ENCODE assay signal across 8 cellular contexts in the genomic region with DNA sequence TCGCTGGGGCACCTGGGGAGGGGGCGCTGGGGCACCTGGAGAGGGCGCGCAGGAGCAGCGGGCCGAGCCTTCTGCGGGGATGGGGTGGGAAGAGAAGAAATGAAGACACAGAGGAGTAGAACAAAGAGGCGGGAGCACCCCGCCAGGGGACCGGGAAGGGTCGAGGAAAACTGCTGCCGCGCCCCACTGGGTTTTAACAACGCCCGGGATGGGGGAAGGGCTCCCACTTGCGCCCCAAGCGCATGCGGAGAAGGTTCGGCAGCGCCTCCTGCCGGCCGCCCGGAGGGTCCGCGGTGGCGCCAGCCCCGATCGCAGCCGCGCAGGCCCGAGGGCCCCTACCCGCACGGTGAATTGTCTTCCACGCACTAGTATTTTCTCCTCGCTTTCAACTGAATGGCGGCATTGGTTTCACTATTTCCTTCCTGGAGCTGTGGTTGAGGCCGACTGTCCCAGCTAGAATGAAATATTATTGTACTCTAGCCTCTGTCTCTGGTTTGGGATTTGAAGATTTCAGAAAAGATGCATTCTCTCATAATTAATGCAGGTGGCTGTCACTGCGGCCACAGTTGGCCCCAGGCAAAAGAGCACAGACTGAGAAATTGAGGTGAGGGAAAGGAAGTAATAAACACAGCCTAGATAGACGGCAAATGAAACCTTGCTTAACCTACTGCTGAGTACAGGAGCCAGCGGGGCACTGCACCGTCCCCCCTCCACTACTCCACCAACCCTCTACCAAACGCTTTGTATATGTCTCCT. TPM values are rescaled to one million over a fixed set of nuclear protein-coding genes. Genes with fewer than 3 reads are reported as not detected.
DNase-seq lines count a peak whose midpoint lies in the region; ATAC-seq, FAIRE-seq and TF ChIP-seq lines count a peak whose summit lies in the region.

No MANE protein-coding gene starts in this region.

- peak overlapping the region; percentile 48 to 63 (median 57) for H3K4me3 ChIP-seq in H1 (ENCODE audit: extremely low read depth in 1 of 4, insufficient read depth in 2 of 4, low read depth in 3 of 4, low read length in 4 of 4)

- peak; percentile 85 to 89 (median 86) for TF ChIP-seq CTCF in H1 (IDR thresholded peaks at IDR 0.05; ENCODE audit: control extremely low read depth in 1 of 3, insufficient read depth in 1 of 3, low read depth in 1 of 3, low read length in 3 of 3)

- TF ChIP-seq RAD21 in H1 (IDR thresholded peaks at IDR 0.05 in 1 of 2, conservative IDR thresholded peaks at IDR 0.05 in 1 of 2; ENCODE audit: low read depth in 2 of 2, low read length in 2 of 2) = peak; percentile 62 to 68

- FAIRE-seq in H1 (lab: Jason Lieb, UNC) = no peak

- H3K79me2 ChIP-seq in H1 (ENCODE audit: control insufficient read depth in 1 of 2, insufficient read depth in 2 of 2, low read length in 2 of 2) = no peaks in the 10 kb centered on the region

- H4K91ac ChIP-seq in H1 (replicated peaks; ENCODE audit: insufficient read length, low read length) = no peak overlapping the region

- H3K23ac ChIP-seq in H1 (ENCODE audit: insufficient read length) = no peak overlapping the region

- H2BK120ac ChIP-seq in H1 (replicated peaks; ENCODE audit: low read depth, low read length) = no peak overlapping the region

- H2BK5ac ChIP-seq in H1 (ENCODE audit: low read depth, low read length) = no peak overlapping the region

- no peak overlapping the region for H3K14ac ChIP-seq in H1 (ENCODE audit: insufficient read length)

- peak overlapping the region; percentile 78; the same call in 1 of the 2 replicates for H2AFZ ChIP-seq in H1 (ENCODE audit: low read length)

- peak in 1 of 2 experiments; percentile 18; a peak in 1 of 3 replicates for TF ChIP-seq POLR2A in H1 (IDR thresholded peaks at IDR 0.05; ENCODE audit: control extremely low read depth in 1 of 2, low read depth in 2 of 2, low read length in 2 of 2)

- H2BK20ac ChIP-seq in H1 (ENCODE audit: low read length) = no peak overlapping the region

- DNase-seq in GM03348 (ENCODE audit: low spot score) (peak; percentile 94), HCEC 1CT (peak; percentile 56), MV-4-11 (lab: John Stamatoyannopoulos, UW) (peak; percentile 26), H1 (ENCODE audit: low read depth in 1 of 2, low spot score in 2 of 2) (peak; percentile 36 to 92), mesenteric fat pad (ENCODE audit: low spot score) (peak; percentile 95)
- DNase-seq in activated CD8-positive, alpha-beta memory T cell treated with anti-CD3 and anti-CD28 coated beads for 48 hours (ENCODE audit: low read depth in 2 of 3, low spot score in 2 of 3) = peak; percentile 58 to 61 (median 61)
- DNase-seq in stimulated activated CD8-positive, alpha-beta memory T cell treated with anti-CD3 and anti-CD28 coated beads, Interleukin-15, amount 100 ng/mL, for 1 hour (ENCODE audit: low read depth) = peak; percentile 66

- no peak overlapping the region for H3K56ac ChIP-seq in H1 (replicated peaks; ENCODE audit: insufficient read length, low read depth, low read length)

- CTCF ChIA-PET in H1 (lab: Charles Lee; ENCODE audit: partially characterized antibody) = interaction anchor here (0.6 to 2.5 kb wide), 28 partner anchors 8 to 371 kb away, joined by 3 to 14 read pairs (median 4); no protein-coding TSS in a partner anchor

- POLR2A ChIA-PET in H1 (lab: Charles Lee; ENCODE audit: partially characterized antibody) = interaction anchor here (0.7 to 1.5 kb wide), 4 partner anchors 14 to 374 kb away, joined by 3 read pairs; no protein-coding TSS in a partner anchor

- peak overlapping the region; percentile 79 to 95 for H3K4me2 ChIP-seq in H1 (ENCODE audit: insufficient read depth in 1 of 2, low read depth in 2 of 2, low read length in 2 of 2)

- H3K79me1 ChIP-seq in H1 (ENCODE audit: low read depth, low read length) = no peaks in the 10 kb centered on the region; the same call in 1 of the 2 replicates

- no peaks in the 10 kb centered on the region for H4K20me1 ChIP-seq in H1 (replicated peaks in 1 of 2; ENCODE audit: control insufficient read depth in 1 of 2, insufficient read depth in 2 of 2, low read length in 2 of 2)

- H4K5ac ChIP-seq in H1 (ENCODE audit: insufficient read length, low read depth, low read length) = no peak overlapping the region

- peak overlapping the region in 3 of 4 experiments; percentile 33 to 48 (median 44); a peak in 4 of 7 replicates for H3K9ac ChIP-seq in H1 (replicated peaks in 1 of 4; ENCODE audit: extremely low read depth in 1 of 4, low read depth in 3 of 4, low read length in 3 of 4)

- no peak overlapping the region for H2BK15ac ChIP-seq in H1 (ENCODE audit: low read length)

- H3K4ac ChIP-seq in H1 (replicated peaks; ENCODE audit: insufficient read length, low read depth, low read length) = no peak overlapping the region

- peak overlapping the region; percentile 76; the same call in 1 of the 2 replicates for H3K18ac ChIP-seq in H1 (ENCODE audit: extremely low read depth, low read length)

- ATAC-seq in GM21737 (IDR thresholded peaks at IDR 0.05; ENCODE audit: unreplicated experiment) = no peak

- no peak overlapping the region for H2AK5ac ChIP-seq in H1 (ENCODE audit: low read depth, low read length)

- H3K27me3 ChIP-seq in H1 (replicated peaks in 1 of 4; ENCODE audit: control insufficient read depth in 3 of 4, extremely low read depth in 1 of 4, insufficient read depth in 3 of 4, low read length in 3 of 4) = peaks cover 0 to 25% (median 19%) of the 10 kb centered on the region in 4 experiments; a peak in 6 of 7 replicates

- no peaks in the 10 kb centered on the region for H3K9me3 ChIP-seq in H1 (ENCODE audit: insufficient read depth in 2 of 2, low read depth in 1 of 2, low read length in 1 of 2)

- peaks cover 3 to 9% (median 6%) of the 10 kb centered on the region in 4 experiments for H3K4me1 ChIP-seq in H1 (replicated peaks in 1 of 4; ENCODE audit: control insufficient read depth in 3 of 4, insufficient read depth in 4 of 4, low read length in 3 of 4)

- H3K36me3 ChIP-seq in H1 (ENCODE audit: control insufficient read depth in 2 of 4, insufficient read depth in 4 of 4, low read length in 3 of 4) = no peaks in the 10 kb centered on the region

- no peak overlapping the region for H3K27ac ChIP-seq in H1 (ENCODE audit: low read depth, low read length)

- H2BK12ac ChIP-seq in H1 (ENCODE audit: low read depth, low read length) = peak overlapping the region; percentile 96; the same call in 1 of the 2 replicates

- 14% methylated on average over 37 of the region's 42 CpGs; no CpG with 5 or more reads in 1 of the 2 experiments for WGBS in H1 (ENCODE audit: extremely low coverage in 1 of 2, insufficient coverage in 1 of 2, insufficient read length in 1 of 2, insufficient replicate concordance in 2 of 2, low coverage in 1 of 2, low lambda C conversion rate in 2 of 2, missing lambda C conversion rate in 1 of 2), 2 experiments

- TF ChIP-seq EP300 in H1 (IDR thresholded peaks at IDR 0.05; ENCODE audit: borderline replicate concordance in 1 of 2, low read depth in 2 of 2, low read length in 2 of 2) = peak in 1 of 2 experiments; percentile 54; a peak in 1 of 3 replicates

- H3K23me2 ChIP-seq in H1 (ENCODE audit: low read depth, low read length) = peaks cover 8% of the 10 kb centered on the region; the same call in 1 of the 2 replicates

- peak overlapping the region; percentile 90; the same call in 1 of the 2 replicates for H4K8ac ChIP-seq in H1 (ENCODE audit: extremely low read depth, insufficient read depth, low read length)

TF ChIP-seq in H1, 55 proteins besides CTCF, POLR2A, EP300 and RAD21 (continues in another document):
- no peak for TF ChIP-seq SIRT6 (IDR thresholded peaks at IDR 0.05; ENCODE audit: low read length)
- peak; percentile 45 for TF ChIP-seq CREB1 (IDR thresholded peaks at IDR 0.05)
- no peak for TF ChIP-seq CBX8 (IDR thresholded peaks at IDR 0.05; ENCODE audit: borderline replicate concordance, low read depth, low read length)
- TF ChIP-seq FOSL1 (IDR thresholded peaks at IDR 0.05; ENCODE audit: insufficient read depth, low read depth, low read length) = no peak
- TF ChIP-seq CHD1 (IDR thresholded peaks at IDR 0.05; ENCODE audit: low read depth, low read length) = no peak
- peak; percentile 47; the same call in 1 of the 2 replicates for TF ChIP-seq PHF8 (conservative IDR thresholded peaks at IDR 0.05; ENCODE audit: low read depth, low read length)
- no peak for TF ChIP-seq TAF7 (optimal IDR thresholded peaks at IDR 0.05; ENCODE audit: borderline replicate concordance, low read depth, low read length)
- TF ChIP-seq, protein P1, sequence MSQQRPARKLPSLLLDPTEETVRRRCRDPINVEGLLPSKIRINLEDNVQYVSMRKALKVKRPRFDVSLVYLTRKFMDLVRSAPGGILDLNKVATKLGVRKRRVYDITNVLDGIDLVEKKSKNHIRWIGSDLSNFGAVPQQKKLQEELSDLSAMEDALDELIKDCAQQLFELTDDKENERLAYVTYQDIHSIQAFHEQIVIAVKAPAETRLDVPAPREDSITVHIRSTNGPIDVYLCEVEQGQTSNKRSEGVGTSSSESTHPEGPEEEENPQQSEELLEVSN (IDR thresholded peaks at IDR 0.05) = peak; percentile 57; the same call in 1 of the 2 replicates
- no peak for TF ChIP-seq TCF12 (IDR thresholded peaks at IDR 0.05; ENCODE audit: low read depth, low read length)
- peak; percentile 24; the same call in 1 of the 2 replicates for TF ChIP-seq SP4 (IDR thresholded peaks at IDR 0.05; ENCODE audit: low read length)
- TF ChIP-seq RFX5 (IDR thresholded peaks at IDR 0.05; ENCODE audit: borderline replicate concordance, low read depth, low read length) = no peak
- no peak for TF ChIP-seq YY1 (IDR thresholded peaks at IDR 0.05; ENCODE audit: low read depth, low read length)
- TF ChIP-seq ASH2L (IDR thresholded peaks at IDR 0.05; ENCODE audit: low read length) = peak; percentile 57
- no peak for TF ChIP-seq EZH2 (IDR thresholded peaks at IDR 0.05; ENCODE audit: low read depth, low read length, severe bottlenecking)
- TF ChIP-seq HDAC2 (IDR thresholded peaks at IDR 0.05; ENCODE audit: borderline replicate concordance in 1 of 2, low read depth in 2 of 2, low read length in 2 of 2) = peak; percentile 59 to 79; a peak in 1 of 4 replicates
- TF ChIP-seq BACH1 (IDR thresholded peaks at IDR 0.05; ENCODE audit: low read length) = peak; percentile 79; the same call in 1 of the 2 replicates

RNA-seq across cellular contexts. Expression of a gene that starts 57.3 kb away (rescaled TPM):
- total RNA-seq in H1 (2021; fragmentation: NEBNext Ultra II Directional; extraction: Animal tissue kit (Norgen Biotek cat#: 25700)) = not detected in 2 replicates
- polyA plus RNA-seq in H1 (2011; rRNA removed) = not detected in 2 replicates
- not detected for polyA plus RNA-seq in H1 (2011; cell fraction: cytosol; rRNA removed)
- not detected for polyA plus RNA-seq in H1 (2011; cell fraction: nucleus; rRNA removed)
- polyA plus RNA-seq in H1 (2012, experiment 1 of 2) = not detected in 4 replicates
- polyA plus RNA-seq in H1 (2012, experiment 2 of 2) = not detected
- not detected for polyA plus RNA-seq in H1 (2013, experiment 1 of 2)
- polyA plus RNA-seq in H1 (2013, experiment 2 of 2) = 0.02 TPM
- not detected in 2 replicates for polyA minus RNA-seq in H1 (2011; rRNA and poly(A)+ RNA removed)
- not detected for polyA minus RNA-seq in H1 (2011; cell fraction: cytosol; rRNA and poly(A)+ RNA removed)
- polyA minus RNA-seq in H1 (2011; cell fraction: nucleus; rRNA and poly(A)+ RNA removed) = not detected
- total RNA-seq in mesenteric fat pad = 0.22 TPM

Comparison
In these comparisons a context has a peak if more than half of its experiments do, and no peak if none do; other contexts are left out.
1. DNase-seq: peak in every context shown above with its lines; median percentile 95 in mesenteric fat pad; 94 in GM03348; 66 in stimulated activated CD8-positive, alpha-beta memory T cell treated with anti-CD3 and anti-CD28 coated beads, Interleukin-15, amount 100 ng/mL, for 1 hour; 64 in H1; 61 in activated CD8-positive, alpha-beta memory T cell treated with anti-CD3 and anti-CD28 coated beads for 48 hours; 56 in HCEC 1CT; 26 in MV-4-11.